Comparison of ENCODE assay signal across 8 cellular contexts in genomic region chr7:100016209-100016901, GRCh38. TPM values are rescaled to one million over a fixed set of nuclear protein-coding genes. Genes with fewer than 3 reads are reported as not detected.
DNase-seq lines count a peak whose midpoint lies in the region; ATAC-seq lines count a peak whose summit lies in the region.

No MANE protein-coding gene starts in this region.

- H3K4me3 Mint-ChIP-seq in activated CD4-positive, alpha-beta memory T cell treated with anti-CD3 and anti-CD28 coated beads, Interleukin-2, amount 10 ng/mL, durations not matched to agents 7 days and 5 days: peak overlapping the region; percentile 95

- H3K27ac Mint-ChIP-seq in activated CD4-positive, alpha-beta memory T cell treated with anti-CD3 and anti-CD28 coated beads, Interleukin-2, amount 10 ng/mL, durations not matched to agents 7 days and 5 days: peak overlapping the region; percentile 95

- POLR2A ChIA-PET in activated CD4-positive, alpha-beta memory T cell treated with anti-CD3 and anti-CD28 coated beads, Interleukin-2, amount 10 ng/mL, durations not matched to agents 7 days and 5 days (lab: Charles Lee): interaction anchor here (0.7 to 3.1 kb wide), 16 partner anchors 8 to 458 kb away, joined by 3 to 30 read pairs (median 6); partner anchors contain the start of genes AP4M1, LAMTOR4, MCM7 and ZNF3

- H3K36me3 Mint-ChIP-seq in activated CD4-positive, alpha-beta memory T cell treated with anti-CD3 and anti-CD28 coated beads, Interleukin-2, amount 10 ng/mL, durations not matched to agents 7 days and 5 days (ENCODE audit: low read depth): peaks cover 18% of the 10 kb centered on the region

- DNase-seq in NCI-H2227 (lab: John Stamatoyannopoulos, UW; ENCODE audit: unreplicated experiment) (peak; percentile 25), NCI-H2227 treated with DMSO at 0.1 percent for 48 hours (lab: John Stamatoyannopoulos, UW) (no peak), head of caudate nucleus (peak in 39 of 42 donors; percentile 24 to 89 (median 65)), posterior cingulate gyrus (peak in 7 of 10 donors; percentile 22 to 90 (median 55)), OCI-M2 (lab: John Stamatoyannopoulos, UW; ENCODE audit: unreplicated experiment) (no peak), NCI-H226 (no peak)
- DNase-seq in activated CD4-positive, alpha-beta memory T cell treated with anti-CD3 and anti-CD28 coated beads, Interleukin-2, amount 10 ng/mL, durations not matched to agents 7 days and 5 days: no peak

- CTCF ChIA-PET in activated CD4-positive, alpha-beta memory T cell treated with anti-CD3 and anti-CD28 coated beads, Interleukin-2, amount 10 ng/mL, durations not matched to agents 7 days and 5 days (lab: Charles Lee): interaction anchor here (0.7 to 2.5 kb wide), 9 partner anchors 10 to 115 kb away, joined by 3 to 13 read pairs (median 3); partner anchors contain the start of genes AP4M1 and TRIM4

- H3K27me3 Mint-ChIP-seq in activated CD4-positive, alpha-beta memory T cell treated with anti-CD3 and anti-CD28 coated beads, Interleukin-2, amount 10 ng/mL, durations not matched to agents 7 days and 5 days: no peaks in the 10 kb centered on the region

- H3K9me3 Mint-ChIP-seq in activated CD4-positive, alpha-beta memory T cell treated with anti-CD3 and anti-CD28 coated beads, Interleukin-2, amount 10 ng/mL, durations not matched to agents 7 days and 5 days: no peaks in the 10 kb centered on the region

- no peak for ATAC-seq in GM21619 (IDR thresholded peaks at IDR 0.05; ENCODE audit: unreplicated experiment)

- H3K4me1 Mint-ChIP-seq in activated CD4-positive, alpha-beta memory T cell treated with anti-CD3 and anti-CD28 coated beads, Interleukin-2, amount 10 ng/mL, durations not matched to agents 7 days and 5 days: peaks cover 52% of the 10 kb centered on the region

- intact Hi-C loops in head of caudate nucleus (cut with DNase I): no loop called here
- intact Hi-C loops in posterior cingulate gyrus (cut with DNase I): no loop called here

RNA-seq across cellular contexts. Expression of gene ZKSCAN1, which starts 1.0 kb away (rescaled TPM):
- 10 to 100 TPM; 63.1 to 65.5 TPM for total RNA-seq in activated CD4-positive, alpha-beta memory T cell treated with anti-CD3 and anti-CD28 coated beads, Interleukin-2, amount 10 ng/mL, durations not matched to agents 7 days and 5 days

RNA-seq across cellular contexts. Expression of gene ZSCAN21, which starts 33.2 kb away (rescaled TPM):
- total RNA-seq in activated CD4-positive, alpha-beta memory T cell treated with anti-CD3 and anti-CD28 coated beads, Interleukin-2, amount 10 ng/mL, durations not matched to agents 7 days and 5 days: 1 to 10 TPM; 6.9 TPM

RNA-seq across cellular contexts. Expression of gene AZGP1, which starts 40.5 kb away (rescaled TPM):
- total RNA-seq in activated CD4-positive, alpha-beta memory T cell treated with anti-CD3 and anti-CD28 coated beads, Interleukin-2, amount 10 ng/mL, durations not matched to agents 7 days and 5 days: not detected

Comparison
In these comparisons a context has a peak if more than half of its experiments do, and no peak if none do; other contexts are left out.
1. DNase-seq: peak in NCI-H2227 (single experiment), head of caudate nucleus (39 of 42) and posterior cingulate gyrus (7 of 10); none in NCI-H2227 treated with DMSO at 0.1 percent for 48 hours (single experiment), activated CD4-positive, alpha-beta memory T cell treated with anti-CD3 and anti-CD28 coated beads, Interleukin-2, amount 10 ng/mL, durations not matched to agents 7 days and 5 days (single experiment), OCI-M2 (single experiment) and NCI-H226 (single experiment).